In the genomic region with DNA sequence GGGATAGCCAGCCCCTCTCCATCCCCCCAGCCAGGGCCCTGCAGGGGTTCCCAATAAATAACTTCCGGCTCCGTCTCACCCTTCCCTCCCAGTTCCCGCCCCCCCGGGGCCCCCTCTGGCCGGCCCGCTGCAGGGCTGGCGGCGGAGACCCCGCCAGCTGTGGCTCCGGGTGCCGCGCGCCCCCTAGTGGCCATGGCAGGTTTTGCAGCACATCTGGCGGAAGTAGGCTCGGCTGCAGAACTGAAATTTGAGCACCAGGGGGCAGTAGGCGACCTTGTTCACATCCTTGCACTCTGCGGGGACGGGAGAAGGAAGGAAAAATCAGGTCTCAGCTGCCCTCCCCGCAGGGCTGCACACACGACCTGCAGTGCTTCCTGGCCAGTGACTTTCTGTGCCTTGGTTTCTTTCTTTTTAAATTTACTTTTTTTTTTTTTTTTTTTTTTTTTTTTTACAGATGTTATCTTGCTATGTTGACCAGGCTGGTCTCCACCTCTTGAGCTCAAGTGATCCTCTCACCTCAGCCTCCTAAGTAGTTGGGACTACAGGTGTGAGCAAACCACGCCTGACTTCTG, we compare ENCODE assay signal across 1 cellular context.
TF ChIP-seq lines count a peak whose summit lies in the region.

No MANE protein-coding gene starts in this region.

TF ChIP-seq in HCT116, 20 proteins besides CTCF, POLR2A, EP300 and RAD21:
- no peak for TF ChIP-seq SP1 (IDR thresholded peaks at IDR 0.05; ENCODE audit: low read depth)
- peak; percentile 64 for TF ChIP-seq YY1 (IDR thresholded peaks at IDR 0.05; ENCODE audit: extremely low read depth, insufficient replicate concordance, low read depth, low read length)
